In genomic region chr5:139654464-139654863, GRCh38 we compare ENCODE assay signal across 1 cellular context.
TF ChIP-seq lines count a peak whose summit lies in the region.

No MANE protein-coding gene starts in this region.

TF ChIP-seq in H1, 55 proteins besides CTCF, POLR2A, EP300 and RAD21 (continued from another document):
- no peak for TF ChIP-seq RFX5 (IDR thresholded peaks at IDR 0.05; ENCODE audit: borderline replicate concordance, low read depth, low read length)
- TF ChIP-seq SIRT6 (IDR thresholded peaks at IDR 0.05; ENCODE audit: low read length): no peak
- no peak for TF ChIP-seq CEBPB (IDR thresholded peaks at IDR 0.05; ENCODE audit: low read depth, low read length)
